In the genomic region with DNA sequence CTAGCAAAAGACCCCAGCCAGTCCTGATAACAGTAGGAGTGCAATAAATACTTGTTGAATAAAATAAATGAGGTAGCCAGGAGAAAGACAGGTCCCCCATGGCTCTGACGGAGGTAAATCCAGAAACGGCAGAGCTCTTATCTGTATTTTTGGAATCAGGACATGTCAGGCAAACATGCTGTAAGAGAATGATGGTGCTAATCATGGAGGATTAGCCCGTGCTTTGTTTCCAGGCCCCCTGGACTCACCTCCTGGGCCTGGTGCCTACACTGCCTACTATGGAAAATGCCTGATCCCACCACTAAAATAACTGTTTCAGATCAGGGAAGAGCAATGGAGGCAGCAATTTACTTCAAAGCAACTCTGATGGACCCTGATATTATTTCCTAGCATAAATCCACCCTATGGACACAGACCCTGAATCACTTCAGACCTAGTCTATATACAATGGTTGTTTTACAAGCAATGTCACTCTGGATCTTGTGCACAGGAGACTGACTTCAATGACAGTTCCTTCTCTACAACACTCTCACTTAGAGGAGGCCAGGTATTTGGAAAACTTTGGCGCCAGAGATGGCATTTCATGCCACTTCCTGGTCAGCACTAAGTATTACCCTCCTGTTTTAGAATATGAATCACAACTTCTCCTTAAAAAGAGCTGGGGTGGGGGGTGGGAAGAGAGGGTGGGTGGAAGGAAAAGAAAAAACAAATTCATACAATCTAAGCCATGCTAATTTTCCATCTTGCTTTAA, we compare ENCODE assay signal across 24 cellular contexts. TPM values are rescaled to one million over a fixed set of nuclear protein-coding genes. Genes with fewer than 3 reads are reported as not detected.
A peak's percentile ranks its signal among the peaks of the same experiment; 100 is the strongest.
DNase-seq lines count a peak whose midpoint lies in the region; ATAC-seq, FAIRE-seq and TF ChIP-seq lines count a peak whose summit lies in the region.
"Had no signal": no experiment of that assay in that cellular context is flagged by ENCODE, and none has a peak within 500 bp of the region (broad histone marks: within the 10 kb centered on the region; RNA-seq: fewer than 3 reads in every experiment).

No MANE protein-coding gene starts in this region.

- DNase-seq in A673 (ENCODE audit: low spot score) (no peak), K562 (ENCODE audit: extremely low read depth in 1 of 4, low spot score in 3 of 4) (peak in 2 of 4 experiments; percentile 41 to 48), neural crest cell (ENCODE audit: low read depth, low spot score) (no peak), NCI-H2107 treated with DMSO at 0.1 percent for 48 hours (lab: John Stamatoyannopoulos, UW; ENCODE audit: unreplicated experiment) (no peak), EL (no peak)
- no peak for DNase-seq in CD8-positive, alpha-beta memory T cell
- no peak for DNase-seq in stimulated activated CD4-positive, alpha-beta T cell treated with anti-CD3 and anti-CD28 coated beads, Interleukin-12 subunit alpha, Interleukin-12 subunit beta, amount 100 ng/mL, for 4 hours
- DNase-seq: activated B cell treated with CpG ODN at 0.5 μM for 24 hours; activated T-cell treated with anti-CD3 and anti-CD28 coated beads, Interleukin-2, amount 50 U/mL, for 48 hours; body of pancreas; Caco-2; foreskin melanocyte; H7; NCI-H1092; NCI-H2081 treated with DMSO at 0.1 percent for 48 hours; NCI-H524; SHP77 treated with DMSO at 0.1 percent for 48 hours; stomach had no signal

- H3K9me3 ChIP-seq in A673 (ENCODE audit: low read depth, low read length, poor library complexity, severe bottlenecking) (no peaks in the 10 kb centered on the region), K562 (replicated peaks; ENCODE audit: control insufficient read depth, insufficient read depth, low read depth, low read length) (no peaks in the 10 kb centered on the region)
- H3K9me3 ChIP-seq in CD8-positive, alpha-beta memory T cell (ENCODE audit: low read length), result no peaks in the 10 kb centered on the region
- H3K9me3 ChIP-seq: Caco-2, stomach had no signal

- in situ Hi-C loops in K562 (cut with MboI), result no loop called here

- TF ChIP-seq CTCF in A673 (conservative IDR thresholded peaks at IDR 0.05; ENCODE audit: low read depth, low read length) (no peak), K562 (IDR thresholded peaks at IDR 0.05 in 2 of 3, conservative IDR thresholded peaks at IDR 0.05 in 1 of 3; ENCODE audit: insufficient read depth in 2 of 3, low read depth in 1 of 3, low read length in 3 of 3) (no peak), neural crest cell (conservative IDR thresholded peaks at IDR 0.05) (no peak)

- H3K79me2 ChIP-seq in K562 (ENCODE audit: control insufficient read depth, insufficient read depth, low read length), result peaks cover 100% of the 10 kb centered on the region

- TF ChIP-seq RAD21 in K562 (CRISPR knock-in tag; conservative IDR thresholded peaks at IDR 0.05 in 1 of 2, IDR thresholded peaks at IDR 0.05 in 1 of 2), result no peak

- H3K27me3 ChIP-seq in A673 (replicated peaks; ENCODE audit: insufficient read depth, low read depth, low read length, poor library complexity) (no peaks in the 10 kb centered on the region), K562 (ENCODE audit: control insufficient read depth in 2 of 2, insufficient read depth in 2 of 2, low read length in 2 of 2) (no peaks in the 10 kb centered on the region)
- no peaks in the 10 kb centered on the region for H3K27me3 ChIP-seq in CD8-positive, alpha-beta memory T cell (ENCODE audit: insufficient read depth, low read length, poor library complexity, severe bottlenecking)
- H3K27me3 ChIP-seq: body of pancreas, stomach had no signal

- peak overlapping the region in 2 of 7 donors; percentile 21 to 49 for H3K4me3 Mint-ChIP-seq in CD8-positive, alpha-beta memory T cell
- peak overlapping the region; percentile 32 for H3K4me3 Mint-ChIP-seq in neural crest cell
- H3K4me3 Mint-ChIP-seq: activated B cell treated with CpG ODN at 0.5 μM for 24 hours; activated naive CD4-positive, alpha-beta T cell treated with anti-CD3 and anti-CD28 coated beads, Interleukin-2, amount 50 U/mL, for 24 hours had no signal

- peaks cover 84% of the 10 kb centered on the region for H4K20me1 ChIP-seq in K562 (replicated peaks; ENCODE audit: control insufficient read depth, insufficient read depth, low read length)

- BruUV-seq in A673 (replicated peaks; lab: Mats Ljungman, UMichigan) (no TSS peak), K562 (replicated peaks; lab: Mats Ljungman, UMichigan) (no TSS peak)

- no peaks in the 10 kb centered on the region for H3K36me3 ChIP-seq in A673 (ENCODE audit: insufficient read depth, low read length, poor library complexity, severe bottlenecking)
- no peaks in the 10 kb centered on the region for H3K36me3 ChIP-seq in CD8-positive, alpha-beta memory T cell (ENCODE audit: insufficient read depth, low read length)
- peaks cover 78% of the 10 kb centered on the region for H3K36me3 ChIP-seq in K562 (ENCODE audit: control insufficient read depth, insufficient read depth, low read length)

- H3K27ac ChIP-seq in A673 (ENCODE audit: low read depth, low read length, poor library complexity, severe bottlenecking) (peak overlapping the region; percentile 45), K562 (ENCODE audit: extremely low read depth, low read depth, low read length) (peak overlapping the region; percentile 22; the same call in 1 of the 3 replicates)
- no peak overlapping the region for H3K27ac ChIP-seq in CD8-positive, alpha-beta memory T cell (ENCODE audit: low read depth, low read length)
- H3K27ac ChIP-seq: HL-60 had no signal

- H3K27me3 Mint-ChIP-seq in CD8-positive, alpha-beta memory T cell, result no peaks in the 10 kb centered on the region
- H3K27me3 Mint-ChIP-seq in neural crest cell (ENCODE audit: low read depth), result no peaks in the 10 kb centered on the region
- H3K27me3 Mint-ChIP-seq: activated B cell treated with CpG ODN at 0.5 μM for 24 hours; activated naive CD4-positive, alpha-beta T cell treated with anti-CD3 and anti-CD28 coated beads, Interleukin-2, amount 50 U/mL, for 24 hours had no signal

- H3K4me1 Mint-ChIP-seq in CD8-positive, alpha-beta memory T cell, result peaks cover 76 to 88% (median 84%) of the 10 kb centered on the region in 3 donors
- peaks cover 54% of the 10 kb centered on the region for H3K4me1 Mint-ChIP-seq in neural crest cell

- peak overlapping the region; percentile 3 to 59; a peak in 1 of 4 replicates for H3K9ac ChIP-seq in K562 (ENCODE audit: insufficient read depth in 1 of 2, low read depth in 2 of 2, low read length in 2 of 2)

- intact Hi-C loops in A673 (cut with micrococcal nuclease; ENCODE audit: unreplicated experiment), result no loop called here
- intact Hi-C loops in K562 (cut with micrococcal nuclease), result no loop called here

- CTCF ChIA-PET in A673 (lab: Charles Lee) (no interaction called here), K562 (lab: Yijun Ruan, JAX; ENCODE audit: low intra/inter-chr PET ratio) (no interaction called here)
- CTCF ChIA-PET in CD8-positive, alpha-beta memory T cell (lab: Charles Lee), result interaction anchor here (0.6 to 0.7 kb wide), 2 partner anchors 24 to 500 kb away, joined by 3 read pairs; no protein-coding TSS in a partner anchor

- no peak overlapping the region for H3K4me3 ChIP-seq in A673 (ENCODE audit: low read depth, low read length, poor library complexity, severe bottlenecking)
- no peak overlapping the region for H3K4me3 ChIP-seq in CD8-positive, alpha-beta memory T cell (ENCODE audit: low read length)
- H3K4me3 ChIP-seq in K562, result no peak overlapping the region
- H3K4me3 ChIP-seq: body of pancreas, stomach had no signal

- ATAC-seq in K562 (peak; percentile 48), GM18519 (IDR thresholded peaks at IDR 0.05; ENCODE audit: low FRiP score, unreplicated experiment) (no peak)
- ATAC-seq: body of pancreas, left lobe of liver had no signal

- TF ChIP-seq POLR2A in K562 (conservative IDR thresholded peaks at IDR 0.05), result no peak

- peaks cover 0 to 20% (median 4%) of the 10 kb centered on the region in 3 donors for H3K36me3 Mint-ChIP-seq in CD8-positive, alpha-beta memory T cell
- no peaks in the 10 kb centered on the region for H3K36me3 Mint-ChIP-seq in neural crest cell (ENCODE audit: low read depth)

- H3K4me1 ChIP-seq in A673 (ENCODE audit: insufficient read depth, low read length, poor library complexity, severe bottlenecking), result peaks cover 44% of the 10 kb centered on the region
- peaks cover 83% of the 10 kb centered on the region for H3K4me1 ChIP-seq in CD8-positive, alpha-beta memory T cell (ENCODE audit: insufficient read depth, low read length)
- peaks cover 45 to 88% of the 10 kb centered on the region in 2 experiments for H3K4me1 ChIP-seq in K562 (replicated peaks in 1 of 2; ENCODE audit: control insufficient read depth in 2 of 2, insufficient read depth in 2 of 2, low read length in 2 of 2)

- WGBS in K562 (ENCODE audit: insufficient coverage, low coverage, missing lambda C conversion rate), result 25% methylated on average over 4 of the region's 4 CpGs

- peak overlapping the region; percentile 4; the same call in 1 of the 2 replicates for H3K4me2 ChIP-seq in K562 (ENCODE audit: insufficient read depth, low read length)

- POLR2A ChIA-PET in A673 (lab: Charles Lee; ENCODE audit: low non-redundant PET) (no interaction called here), K562 (lab: Yijun Ruan, JAX) (interaction anchor here (0.6 to 4.6 kb wide), 13 partner anchors 9 to 491 kb away, joined by 3 to 14 read pairs (median 3); a partner anchor contains a TSS)
- POLR2A ChIA-PET in CD8-positive, alpha-beta memory T cell (lab: Charles Lee), result no interaction called here

- H3K9me3 Mint-ChIP-seq in CD8-positive, alpha-beta memory T cell, result no peaks in the 10 kb centered on the region
- no peaks in the 10 kb centered on the region for H3K9me3 Mint-ChIP-seq in neural crest cell
- H3K9me3 Mint-ChIP-seq: activated B cell treated with CpG ODN at 0.5 μM for 24 hours; activated naive CD4-positive, alpha-beta T cell treated with anti-CD3 and anti-CD28 coated beads, Interleukin-2, amount 50 U/mL, for 24 hours had no signal

- TF ChIP-seq EP300 in K562 (IDR thresholded peaks at IDR 0.05; ENCODE audit: low read length), result 0 out of 2 replicates have a peak, but pooled peaks have one; percentile 6

- H3K27ac Mint-ChIP-seq in CD8-positive, alpha-beta memory T cell, result peak overlapping the region; percentile 10 to 81 (median 68)
- no peak overlapping the region for H3K27ac Mint-ChIP-seq in neural crest cell (ENCODE audit: unreplicated experiment)
- H3K27ac Mint-ChIP-seq: activated B cell treated with CpG ODN at 0.5 μM for 24 hours; activated naive CD4-positive, alpha-beta T cell treated with anti-CD3 and anti-CD28 coated beads, Interleukin-2, amount 50 U/mL, for 24 hours had no signal

- H2AFZ ChIP-seq in K562 (ENCODE audit: low read depth, low read length), result no peak overlapping the region

- peaks cover 4% of the 10 kb centered on the region for H3K9me1 ChIP-seq in K562 (ENCODE audit: control insufficient read depth, insufficient read depth, low read length)

- FAIRE-seq in K562 (lab: Jason Lieb, UNC), result no peak

RNA-seq across cellular contexts. Expression of a gene that starts 6.4 kb away (rescaled TPM):
- total RNA-seq in A673 (2021) (78.8 and 80.4 TPM in 2 replicates), K562 (2014; rRNA removed) (166 and 199 TPM in 2 replicates), K562 (2014; rRNA removed; fragmentation: Illumina TruSeq; extraction: Trizol) (97.5 and 126 TPM in 2 replicates), K562 (2015; rRNA removed; fragmentation: Illumina TruSeq; extraction: Trizol) (130 and 136 TPM in 2 replicates), K562 (2021) (143 and 149 TPM in 2 replicates), neural crest cell (62.9 and 65.5 TPM in 2 replicates)
- 10 to 100 TPM; 48.5 to 48.7 TPM for total RNA-seq in CD8-positive, alpha-beta memory T cell
- 108 TPM for polyA plus RNA-seq in CD8-positive, alpha-beta memory T cell
- total RNA-seq in K562 (2011; cell fraction: chromatin; rRNA removed; ENCODE audit: low replicate concordance), result 39.2 and 66.5 TPM in 2 replicates
- 54.2 and 60.8 TPM in 2 replicates for total RNA-seq in K562 (2011; cell fraction: nucleolus; rRNA removed)
- total RNA-seq in K562 (2011; cell fraction: nucleoplasm; rRNA removed), result 55.7 and 67.6 TPM in 2 replicates
- polyA plus RNA-seq in K562 (2011; rRNA removed) (145 and 165 TPM in 2 replicates), K562 (2014; fragmentation: Illumina TruSeq; extraction: Trizol) (134 and 163 TPM in 2 replicates), K562 (2014; fragmentation: Nextera tagmentation; extraction: Ambion mirVana) (100 to 1,000 TPM; 414 to 424 TPM), K562 (2014; rRNA removed) (195 and 240 TPM in 2 replicates)
- 149 and 217 TPM in 2 replicates for polyA plus RNA-seq in K562 (2011; cell fraction: cytosol; rRNA removed)
- polyA plus RNA-seq in K562 (2011; cell fraction: nucleus; rRNA removed), result 68.7 and 82.6 TPM in 2 replicates
- 102 and 171 TPM in 2 replicates for polyA plus RNA-seq in K562 (2012)
- 39.8 and 41.8 TPM in 2 replicates for polyA minus RNA-seq in K562 (2011; rRNA and poly(A)+ RNA removed)
- polyA minus RNA-seq in K562 (2011; cell fraction: cytosol; rRNA and poly(A)+ RNA removed), result 38.6 and 39.1 TPM in 2 replicates
- 15.3 and 25.4 TPM in 2 replicates for polyA minus RNA-seq in K562 (2011; cell fraction: nucleus; rRNA and poly(A)+ RNA removed)

RNA-seq across cellular contexts. Expression of a gene that starts 6.5 kb away (rescaled TPM):
- 32.0 and 34.2 TPM in 2 replicates for total RNA-seq in A673 (2021)
- 10 to 100 TPM; 18.4 to 20.3 TPM for total RNA-seq in CD8-positive, alpha-beta memory T cell
- polyA plus RNA-seq in CD8-positive, alpha-beta memory T cell, result 1.9 TPM
- total RNA-seq in K562 (2011; cell fraction: chromatin; rRNA removed; ENCODE audit: low replicate concordance), result 125 and 274 TPM in 2 replicates
- 162 and 166 TPM in 2 replicates for total RNA-seq in K562 (2011; cell fraction: nucleolus; rRNA removed)
- total RNA-seq in K562 (2011; cell fraction: nucleoplasm; rRNA removed), result 160 TPM in 2 replicates
- 12.6 and 22.5 TPM in 2 replicates for total RNA-seq in K562 (2014; rRNA removed)
- total RNA-seq in K562 (2014; rRNA removed; fragmentation: Illumina TruSeq; extraction: Trizol), result 10.8 and 14.4 TPM in 2 replicates
- total RNA-seq in K562 (2015; rRNA removed; fragmentation: Illumina TruSeq; extraction: Trizol), result 14.0 and 14.3 TPM in 2 replicates
- 39.2 and 39.4 TPM in 2 replicates for total RNA-seq in K562 (2021)
- 37.0 and 59.6 TPM in 2 replicates for polyA plus RNA-seq in K562 (2011; rRNA removed)
- polyA plus RNA-seq in K562 (2011; cell fraction: cytosol; rRNA removed), result 69.9 and 86.4 TPM in 2 replicates
- 128 and 148 TPM in 2 replicates for polyA plus RNA-seq in K562 (2011; cell fraction: nucleus; rRNA removed)
- 27.9 and 28.7 TPM in 2 replicates for polyA plus RNA-seq in K562 (2012)
- 32.5 and 35.7 TPM in 2 replicates for polyA plus RNA-seq in K562 (2014; fragmentation: Illumina TruSeq; extraction: Trizol)
- polyA plus RNA-seq in K562 (2014; fragmentation: Nextera tagmentation; extraction: Ambion mirVana), result under 1 TPM; 0.14 to 0.17 TPM
- polyA plus RNA-seq in K562 (2014; rRNA removed), result 26.8 and 31.0 TPM in 2 replicates
- polyA minus RNA-seq in K562 (2011; rRNA and poly(A)+ RNA removed), result 52.7 and 68.9 TPM in 2 replicates
- polyA minus RNA-seq in K562 (2011; cell fraction: cytosol; rRNA and poly(A)+ RNA removed), result 35.2 and 46.9 TPM in 2 replicates
- polyA minus RNA-seq in K562 (2011; cell fraction: nucleus; rRNA and poly(A)+ RNA removed), result 25.6 and 33.4 TPM in 2 replicates
- total RNA-seq in neural crest cell, result 47.0 and 51.2 TPM in 2 replicates

RNA-seq across cellular contexts. Expression of a gene that starts 37.8 kb away (rescaled TPM):
- total RNA-seq in A673 (2021) (not detected in 2 replicates), K562 (2014; rRNA removed) (0.20 and 0.41 TPM in 2 replicates), K562 (2014; rRNA removed; fragmentation: Illumina TruSeq; extraction: Trizol) (0.13 and 0.18 TPM in 2 replicates), K562 (2015; rRNA removed; fragmentation: Illumina TruSeq; extraction: Trizol) (0.07 and 0.11 TPM in 2 replicates), K562 (2021) (0.07 and 0.18 TPM in 2 replicates), neural crest cell (not detected in 2 replicates)
- not detected for total RNA-seq in CD8-positive, alpha-beta memory T cell
- polyA plus RNA-seq in CD8-positive, alpha-beta memory T cell, result not detected
- 2.2 and 4.6 TPM in 2 replicates for total RNA-seq in K562 (2011; cell fraction: chromatin; rRNA removed; ENCODE audit: low replicate concordance)
- 1.8 and 2.5 TPM in 2 replicates for total RNA-seq in K562 (2011; cell fraction: nucleolus; rRNA removed)
- total RNA-seq in K562 (2011; cell fraction: nucleoplasm; rRNA removed), result 1.6 and 1.9 TPM in 2 replicates
- polyA plus RNA-seq in K562 (2011; rRNA removed) (0.30 and 0.46 TPM in 2 replicates), K562 (2014; fragmentation: Illumina TruSeq; extraction: Trizol) (0.15 and 0.19 TPM in 2 replicates), K562 (2014; fragmentation: Nextera tagmentation; extraction: Ambion mirVana) (under 1 TPM in 1 of 2 experiments, not detected in 1; 0.03 TPM), K562 (2014; rRNA removed) (0.04 and 0.61 TPM in 2 replicates)
- 0.15 and 0.57 TPM in 2 replicates for polyA plus RNA-seq in K562 (2011; cell fraction: cytosol; rRNA removed)
- 3.4 and 5.7 TPM in 2 replicates for polyA plus RNA-seq in K562 (2011; cell fraction: nucleus; rRNA removed)
- 0.35 and 1.5 TPM in 2 replicates for polyA plus RNA-seq in K562 (2012)
- 0.24 and 0.25 TPM in 2 replicates for polyA minus RNA-seq in K562 (2011; rRNA and poly(A)+ RNA removed)
- 0.48 TPM in 1 of 2 replicates, not detected in the other for polyA minus RNA-seq in K562 (2011; cell fraction: cytosol; rRNA and poly(A)+ RNA removed)
- 0.67 and 0.81 TPM in 2 replicates for polyA minus RNA-seq in K562 (2011; cell fraction: nucleus; rRNA and poly(A)+ RNA removed)
- total RNA-seq: activated B cell treated with CpG ODN at 0.5 μM for 24 hours; Caco-2; epithelial cell of proximal tubule; T-helper 2 cell treated with Interferon-gamma antibody and Interleukin-4, amounts not matched to agents 100 ng/mL and 5 ng/mL, for 36 hours had no signal
